In the genomic region with DNA sequence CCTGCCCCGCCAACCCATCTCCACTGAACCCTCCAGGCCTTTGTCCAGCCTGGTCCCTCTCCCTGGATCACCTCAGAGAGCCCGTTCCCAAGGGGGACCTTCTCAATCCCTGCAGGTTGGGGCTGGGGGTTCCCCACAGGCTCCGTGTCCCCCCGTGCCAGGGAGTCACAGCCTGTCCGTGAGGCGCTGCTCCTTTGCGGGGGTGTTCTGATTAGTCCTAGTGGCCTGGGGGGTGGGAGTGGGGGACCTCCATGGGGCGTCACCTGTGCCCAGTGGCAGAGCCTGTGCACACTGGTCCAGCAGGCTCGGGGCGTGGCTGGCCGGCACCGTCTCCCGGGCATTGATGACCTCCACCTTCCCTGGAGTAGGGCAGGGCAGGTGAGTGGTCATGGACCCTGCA, we compare ENCODE assay signal across 26 cellular contexts. TPM values are rescaled to one million over a fixed set of nuclear protein-coding genes. Genes with fewer than 3 reads are reported as not detected.
A peak's percentile ranks its signal among the peaks of the same experiment; 100 is the strongest.
DNase-seq lines count a peak whose midpoint lies in the region; ATAC-seq, FAIRE-seq and TF ChIP-seq lines count a peak whose summit lies in the region.
"Had no signal": no experiment of that assay in that cellular context is flagged by ENCODE, and none has a peak within 500 bp of the region (broad histone marks: within the 10 kb centered on the region; RNA-seq: fewer than 3 reads in every experiment).

No MANE protein-coding gene starts in this region.

- no peak overlapping the region for H2AFZ ChIP-seq in osteoblast (ENCODE audit: low read length)

- H3K9ac ChIP-seq in kidney (ENCODE audit: low read length in 2 of 2): no peak overlapping the region
- H3K9ac ChIP-seq: BLaER1 treated with 17β-estradiol and CSF1 and Interleukin-3, amounts not matched to agents 10 nM and 100 nM had no signal

- H3K4me3 ChIP-seq in H7 (ENCODE audit: insufficient read depth, low read depth, low read length) (no peak overlapping the region), kidney (ENCODE audit: low read length in 2 of 2) (no peak overlapping the region), osteoblast (ENCODE audit: insufficient read depth, low read length) (no peak overlapping the region)
- H3K4me3 ChIP-seq: A549; BLaER1 treated with 17β-estradiol and CSF1 and Interleukin-3, amounts not matched to agents 10 nM and 100 nM had no signal

- peak; percentile 16 for DNase-seq in D341Med (ENCODE audit: low spot score)
- DNase-seq in H7: peak; percentile 19
- peak; percentile 72 for DNase-seq in kidney
- DNase-seq in osteoblast (ENCODE audit: insufficient read length, low spot score, missing footprints): peak; percentile 22
- DNase-seq in iPS-NIHi11 (ENCODE audit: low spot score): no peak
- no peak for DNase-seq in mesenteric fat pad (ENCODE audit: low spot score)
- DNase-seq: 8988T; ACHN; AML-193; BE2C; CD4-positive, alpha-beta T cell; CD8-positive, alpha-beta memory T cell; DMS53; DMS79 treated with DMSO at 0.1 percent for 48 hours; GF-D8; GOT3; HCEC 1CT had no signal

- H3K4me1 ChIP-seq in kidney (ENCODE audit: control insufficient read depth in 1 of 2, insufficient read depth in 1 of 2, low read depth in 1 of 2, low read length in 2 of 2) (no peaks in the 10 kb centered on the region), osteoblast (ENCODE audit: insufficient read depth, low read length) (no peaks in the 10 kb centered on the region)
- H3K4me1 ChIP-seq: A549, BE2C had no signal

- H3K9me3 ChIP-seq in kidney (ENCODE audit: control insufficient read depth in 1 of 2, low read length in 2 of 2): no peaks in the 10 kb centered on the region
- H3K9me3 ChIP-seq in osteoblast (ENCODE audit: low read depth, low read length): no peaks in the 10 kb centered on the region
- H3K9me3 ChIP-seq: A549; BE2C; BLaER1 treated with 17β-estradiol and CSF1 and Interleukin-3, amounts not matched to agents 10 nM and 100 nM had no signal

- no peaks in the 10 kb centered on the region for H3K27me3 ChIP-seq in H7 (ENCODE audit: control insufficient read depth, insufficient read depth, low read length)
- H3K27me3 ChIP-seq in osteoblast (ENCODE audit: insufficient read depth, low read length): no peaks in the 10 kb centered on the region
- H3K27me3 ChIP-seq: BE2C; BLaER1 treated with 17β-estradiol and CSF1 and Interleukin-3, amounts not matched to agents 10 nM and 100 nM had no signal

- H3K4me2 ChIP-seq in osteoblast (ENCODE audit: insufficient read depth, low read length): no peak overlapping the region
- H3K4me2 ChIP-seq: A549 had no signal

- TF ChIP-seq CTCF in kidney (IDR thresholded peaks at IDR 0.05; ENCODE audit: borderline replicate concordance, extremely low read depth, insufficient read depth) (no peak), osteoblast (IDR thresholded peaks at IDR 0.05; ENCODE audit: extremely low read depth, low read depth, low read length) (no peak)

- intact Hi-C loops in kidney (cut with DNase I): no loop called here

- no peaks in the 10 kb centered on the region for H4K20me1 ChIP-seq in osteoblast (ENCODE audit: insufficient read depth, low read length)

- no peaks in the 10 kb centered on the region for H3K79me2 ChIP-seq in osteoblast (ENCODE audit: insufficient read depth, low read length)

- H3K36me3 ChIP-seq in H7 (replicated peaks; ENCODE audit: control insufficient read depth, insufficient read depth, low read length) (no peaks in the 10 kb centered on the region), kidney (ENCODE audit: control insufficient read depth in 1 of 2, insufficient read depth in 2 of 2, low read length in 2 of 2) (no peaks in the 10 kb centered on the region), osteoblast (ENCODE audit: insufficient read depth, low read length) (peaks cover 4% of the 10 kb centered on the region)
- H3K36me3 ChIP-seq: BE2C had no signal

- H3K27ac ChIP-seq in kidney (ENCODE audit: low read depth in 2 of 2, low read length in 2 of 2) (no peak overlapping the region), osteoblast (ENCODE audit: low read depth, low read length) (no peak overlapping the region)

- ATAC-seq in HG02970 (IDR thresholded peaks at IDR 0.05; ENCODE audit: low FRiP score, unreplicated experiment): no peak
- no peak for ATAC-seq in GM19395 (IDR thresholded peaks at IDR 0.05; ENCODE audit: unreplicated experiment)
- ATAC-seq: A549 had no signal

- FAIRE-seq in kidney (lab: Jason Lieb, UNC): no peak
- FAIRE-seq: A549, GM12892, H54 had no signal

RNA-seq across cellular contexts. Expression of a gene that starts 11.6 kb away (rescaled TPM):
- 0.63 TPM in 1 of 2 replicates, not detected in the other for total RNA-seq in H7 (2014; rRNA removed; shearing (Covaris generic))
- 103 TPM for total RNA-seq in kidney
- polyA plus RNA-seq in kidney (ENCODE audit: insufficient read depth, low read depth, low replicate concordance): 63.2 TPM
- total RNA-seq in osteoblast: 7.2 and 16.2 TPM in 2 replicates
- total RNA-seq in mesenteric fat pad: 45.4 TPM
- total RNA-seq: CD4-positive, alpha-beta T cell; CD8-positive, alpha-beta memory T cell; Daoy; G401 had no signal
- polyA plus RNA-seq: CD8-positive, alpha-beta memory T cell had no signal

RNA-seq across cellular contexts. Expression of a gene that starts 37.4 kb away (rescaled TPM):
- 23.0 and 27.2 TPM in 2 replicates for total RNA-seq in H7 (2014; rRNA removed; shearing (Covaris generic))
- total RNA-seq in kidney (65.8 TPM), osteoblast (45.7 and 46.7 TPM in 2 replicates), mesenteric fat pad (69.2 TPM)
- 11.1 TPM for polyA plus RNA-seq in kidney (ENCODE audit: insufficient read depth, low read depth, low replicate concordance)

RNA-seq across cellular contexts. Expression of a gene that starts 51.9 kb away (rescaled TPM):
- total RNA-seq in H7 (2014; rRNA removed; shearing (Covaris generic)): 0.83 and 1.3 TPM in 2 replicates
- total RNA-seq in kidney (14.8 TPM), osteoblast (0.72 and 2.4 TPM in 2 replicates), mesenteric fat pad (5.9 TPM)
- 25.2 TPM for polyA plus RNA-seq in kidney (ENCODE audit: insufficient read depth, low read depth, low replicate concordance)
- total RNA-seq: G401 had no signal
- polyA plus RNA-seq: CD14-positive monocyte; CD8-positive, alpha-beta memory T cell had no signal

Comparison
In these comparisons a context has a peak if more than half of its experiments do, and no peak if none do; other contexts are left out.
1. DNase-seq: peak in D341Med (single experiment), H7 (single experiment), kidney (single experiment) and osteoblast (single experiment); none in iPS-NIHi11 (single experiment) and mesenteric fat pad (single experiment).